ENCODE assay signal across 18 cellular contexts in the genomic region with DNA sequence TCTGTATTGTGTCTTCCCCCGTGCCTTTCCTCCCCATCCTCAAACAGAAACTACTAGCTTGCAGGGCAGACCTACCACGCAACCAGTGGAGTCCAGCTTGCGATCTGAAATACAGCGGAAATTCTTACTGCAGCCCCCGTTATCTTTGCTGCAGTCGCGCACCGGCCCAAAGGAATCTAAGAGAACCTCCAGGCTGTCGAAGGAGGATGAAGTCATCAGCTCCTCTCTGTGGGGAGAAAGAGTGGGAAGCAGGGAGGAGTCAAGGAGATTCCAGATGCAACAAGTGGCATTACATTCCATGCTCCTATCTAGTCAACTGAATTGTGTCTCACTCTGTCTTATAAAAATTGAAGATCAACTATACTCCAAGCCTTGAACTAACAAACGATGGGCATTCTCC.
DNase-seq lines count a peak whose midpoint lies in the region; FAIRE-seq and TF ChIP-seq lines count a peak whose summit lies in the region.
"Had no signal": no experiment of that assay in that cellular context is flagged by ENCODE, and none has a peak within 500 bp of the region (broad histone marks: within the 10 kb centered on the region; RNA-seq: fewer than 3 reads in every experiment).

No MANE protein-coding gene starts in this region.

- FAIRE-seq in RCC 7860 (lab: Jason Lieb, UNC), result no peak
- FAIRE-seq: A549, D721Med, GM12878, HepG2 had no signal

- no peaks in the 10 kb centered on the region for H3F3A ChIP-seq in smooth muscle cell (ENCODE audit: low read depth)

- peak overlapping the region; percentile 40 for H3K4me2 ChIP-seq in smooth muscle cell
- H3K4me2 ChIP-seq: A549 had no signal

- no peaks in the 10 kb centered on the region for H3K79me2 ChIP-seq in smooth muscle cell (ENCODE audit: low read depth)

- no peaks in the 10 kb centered on the region for H3K36me3 ChIP-seq in smooth muscle cell (ENCODE audit: low read depth)

- no peak overlapping the region for H2AFZ ChIP-seq in smooth muscle cell (ENCODE audit: low read depth)

- H3K9me3 ChIP-seq in smooth muscle cell (replicated peaks; ENCODE audit: low read depth), result no peaks in the 10 kb centered on the region
- H3K9me3 ChIP-seq: A549, Caco-2 had no signal

- H3K27me3 ChIP-seq in smooth muscle cell (ENCODE audit: low read depth), result peaks cover 14% of the 10 kb centered on the region

- TF ChIP-seq CTCF in smooth muscle cell (IDR thresholded peaks at IDR 0.05; ENCODE audit: borderline replicate concordance, insufficient read depth, poor library complexity, severe bottlenecking), result no peak

- WGBS in smooth muscle cell (ENCODE audit: low lambda C conversion rate), result 52% methylated on average over 10 of the region's 10 CpGs

- H3K4me3 ChIP-seq in smooth muscle cell, result no peak overlapping the region
- H3K4me3 ChIP-seq: A549, GM12878 had no signal

- no peak overlapping the region for H3K27ac ChIP-seq in smooth muscle cell (ENCODE audit: low read depth)
- H3K27ac ChIP-seq: 22Rv1, A549, C4-2B had no signal

- no peaks in the 10 kb centered on the region for H4K20me1 ChIP-seq in smooth muscle cell (ENCODE audit: low read depth)

- no peak overlapping the region for H3K9ac ChIP-seq in smooth muscle cell (ENCODE audit: low read depth)

- DNase-seq in Daoy (ENCODE audit: low read depth) (peak; percentile 25), NCI-H226 (peak; percentile 9), iPS-NIHi7 (ENCODE audit: extremely low spot score) (peak; percentile 22), smooth muscle cell (lab: John Stamatoyannopoulos, UW; ENCODE audit: unreplicated experiment) (no peak), RCC 7860 (ENCODE audit: low spot score) (no peak), SW480 (ENCODE audit: low spot score) (no peak), retina (no peak)
- DNase-seq: AML-193; Caco-2; CD4-positive, alpha-beta T cell; GOT3; H7 had no signal

- no peaks in the 10 kb centered on the region for H3K4me1 ChIP-seq in smooth muscle cell (ENCODE audit: low read depth)
- H3K4me1 ChIP-seq: A549, Caco-2 had no signal

Comparison
In these comparisons a context has a peak if more than half of its experiments do, and no peak if none do; other contexts are left out.
1. DNase-seq: peak in Daoy (single experiment), NCI-H226 (single experiment) and iPS-NIHi7 (single experiment); none in smooth muscle cell (single experiment), RCC 7860 (single experiment), SW480 (single experiment) and retina (single experiment).